ENCODE assay signal across 18 cellular contexts in the genomic region with DNA sequence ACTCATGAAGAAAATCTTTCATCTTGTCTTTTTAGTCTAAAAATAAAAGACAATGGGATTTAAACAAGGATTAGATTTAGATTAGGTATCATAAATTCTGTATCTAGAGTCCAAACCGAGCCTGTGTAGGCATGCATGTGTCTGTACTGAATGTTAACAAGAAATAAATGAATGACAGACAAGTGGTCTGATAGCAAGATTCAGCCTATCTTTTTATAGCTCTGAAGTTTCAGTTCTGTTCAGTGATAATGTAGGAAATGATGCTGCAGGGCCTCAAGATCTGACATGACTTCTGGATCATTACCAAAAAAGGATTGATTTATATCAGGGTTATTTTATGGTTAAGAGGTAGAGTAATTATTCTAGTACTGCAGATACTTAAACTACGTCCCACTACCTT.
A peak's percentile ranks its signal among the peaks of the same experiment; 100 is the strongest.
DNase-seq lines count a peak whose midpoint lies in the region; ATAC-seq and TF ChIP-seq lines count a peak whose summit lies in the region.
"Had no signal": no experiment of that assay in that cellular context is flagged by ENCODE, and none has a peak within 500 bp of the region (broad histone marks: within the 10 kb centered on the region; RNA-seq: fewer than 3 reads in every experiment).

No MANE protein-coding gene starts in this region.

- peak; percentile 73 for ATAC-seq in GM18867 (IDR thresholded peaks at IDR 0.05; ENCODE audit: unreplicated experiment)
- ATAC-seq in GM19452 (IDR thresholded peaks at IDR 0.05; ENCODE audit: unreplicated experiment), result peak; percentile 89
- peak; percentile 98 for ATAC-seq in HG03175 (IDR thresholded peaks at IDR 0.05; ENCODE audit: unreplicated experiment)

- peaks cover 11% of the 10 kb centered on the region for H3K4me1 ChIP-seq in OCI-LY3 (ENCODE audit: low read length)

- H2AFZ ChIP-seq in OCI-LY3 (ENCODE audit: low read depth, low read length), result peak overlapping the region; percentile 17; the same call in 1 of the 2 replicates

- no peaks in the 10 kb centered on the region for H3K27me3 ChIP-seq in OCI-LY3 (ENCODE audit: low read depth, low read length)

- peak overlapping the region; percentile 29 for H3K4me2 ChIP-seq in OCI-LY3 (ENCODE audit: low read length)

- no peak overlapping the region for H3K27ac ChIP-seq in OCI-LY3 (ENCODE audit: low read length)
- H3K27ac ChIP-seq: C4-2B, SK-N-MC had no signal

- H3K79me2 ChIP-seq in OCI-LY3 (ENCODE audit: low read length), result no peaks in the 10 kb centered on the region

- TF ChIP-seq CTCF in OCI-LY3 (IDR thresholded peaks at IDR 0.05; ENCODE audit: low read depth, low read length), result no peak

- no peaks in the 10 kb centered on the region for H4K20me1 ChIP-seq in OCI-LY3 (ENCODE audit: insufficient read depth, low read length)

- no peaks in the 10 kb centered on the region for H3K36me3 ChIP-seq in OCI-LY3 (replicated peaks; ENCODE audit: low read depth, low read length)

- H3K9me3 ChIP-seq in OCI-LY3 (ENCODE audit: insufficient read depth, low read length), result no peaks in the 10 kb centered on the region

- DNase-seq in dedifferentiated amniotic fluid mesenchymal stem cell (ENCODE audit: extremely low spot score) (no peak), NCI-H2171 treated with DMSO at 0.1 percent for 48 hours (lab: John Stamatoyannopoulos, UW) (no peak), NOMO-1 treated with dmso at 0.1 percent for 144 hours (lab: John Stamatoyannopoulos, UW; ENCODE audit: unreplicated experiment) (no peak)
- no peak for DNase-seq in stimulated activated naive CD4-positive, alpha-beta T cell (lab: John Stamatoyannopoulos, UW)
- DNase-seq: AML-193, DMS79, KG1, NCI-H1436 treated with DMSO at 0.1 percent for 48 hours, NCI-H2029, NCI-H526 treated with DMSO at 0.1 percent for 48 hours, OCI-M1, SHP77 had no signal

- no peak overlapping the region for H3K9ac ChIP-seq in OCI-LY3 (ENCODE audit: low read length)

- no peak overlapping the region for H3K4me3 ChIP-seq in OCI-LY3 (ENCODE audit: low read length)
- H3K4me3 ChIP-seq: SK-N-MC had no signal
